Comparison of ENCODE assay signal across 19 cellular contexts in genomic region chr5:159103086-159103485, GRCh38. TPM values are rescaled to one million over a fixed set of nuclear protein-coding genes. Genes with fewer than 3 reads are reported as not detected.
DNase-seq lines count a peak whose midpoint lies in the region; TF ChIP-seq lines count a peak whose summit lies in the region.
"Had no signal": no experiment of that assay in that cellular context is flagged by ENCODE, and none has a peak within 500 bp of the region (broad histone marks: within the 10 kb centered on the region; RNA-seq: fewer than 3 reads in every experiment).

No MANE protein-coding gene starts in this region.

- intact Hi-C loops in uterus (cut with DNase I; ENCODE audit: low total_unique reads) (loop anchor here (5.0 kb wide), 1 partner anchor 406 kb away; no protein-coding TSS in a partner anchor), transverse colon (cut with DNase I; ENCODE audit: low total_unique reads) (loop anchor here (5.0 kb wide), 1 partner anchor 401 kb away; no protein-coding TSS in a partner anchor)

- H3K4me1 ChIP-seq in GM23248 (ENCODE audit: insufficient read depth) (peaks cover 14% of the 10 kb centered on the region), adipocyte (ENCODE audit: control insufficient read depth, insufficient read depth, low read length) (peaks cover 34% of the 10 kb centered on the region), uterus (no peaks in the 10 kb centered on the region), transverse colon (peaks cover 7 to 34% (median 17%) of the 10 kb centered on the region in 4 donors)
- peaks cover 31% of the 10 kb centered on the region for H3K4me1 ChIP-seq in CD8-positive, alpha-beta memory T cell (ENCODE audit: insufficient read depth, low read length)
- H3K4me1 ChIP-seq: BE2C, colonic mucosa, testis had no signal

- CTCF ChIA-PET in CD8-positive, alpha-beta memory T cell (lab: Charles Lee) = no interaction called here

- TF ChIP-seq CTCF in neural cell (IDR thresholded peaks at IDR 0.05; ENCODE audit: poor library complexity, severe bottlenecking) = no peak
- TF ChIP-seq CTCF in uterus (IDR thresholded peaks at IDR 0.05) = no peak
- TF ChIP-seq CTCF in transverse colon (IDR thresholded peaks at IDR 0.05) = no peak

- TF ChIP-seq EP300 in neural cell (conservative IDR thresholded peaks at IDR 0.05; ENCODE audit: poor library complexity, severe bottlenecking) = no peak
- no peak for TF ChIP-seq EP300 in transverse colon (IDR thresholded peaks at IDR 0.05; ENCODE audit: low read depth)

- H3K9ac ChIP-seq in GM23248 (no peak overlapping the region), adipocyte (ENCODE audit: low read length) (peak overlapping the region; percentile 100), neural cell (ENCODE audit: low read length) (no peak overlapping the region)

- H3K79me2 ChIP-seq in GM23248 (ENCODE audit: insufficient read depth) (peaks cover 18% of the 10 kb centered on the region), neural cell (replicated peaks; ENCODE audit: insufficient read depth, low read length) (peaks cover 41% of the 10 kb centered on the region)

- H3K27me3 ChIP-seq in GM23248 (replicated peaks; ENCODE audit: insufficient read depth) (no peaks in the 10 kb centered on the region), adipocyte (replicated peaks; ENCODE audit: control insufficient read depth, insufficient read depth, low read length) (no peaks in the 10 kb centered on the region), neural cell (ENCODE audit: insufficient read depth, low read depth, low read length) (peaks cover 46% of the 10 kb centered on the region), uterus (no peaks in the 10 kb centered on the region), transverse colon (peaks cover 98% of the 10 kb centered on the region)
- H3K27me3 ChIP-seq in CD8-positive, alpha-beta memory T cell (ENCODE audit: insufficient read depth, low read length, poor library complexity, severe bottlenecking) = peaks cover 31% of the 10 kb centered on the region
- H3K27me3 ChIP-seq: BE2C, right atrium auricular region, testis had no signal

- H3K9me3 Mint-ChIP-seq in CD8-positive, alpha-beta memory T cell = no peaks in the 10 kb centered on the region
- H3K9me3 Mint-ChIP-seq: activated naive CD8-positive, alpha-beta T cell treated with anti-CD3 and anti-CD28 coated beads, Interleukin-2, amount 10 ng/mL, durations not matched to agents 7 days and 5 days had no signal

- H3K27ac ChIP-seq in GM23248 (no peak overlapping the region), neural cell (ENCODE audit: low read length) (peak overlapping the region; percentile 21), uterus (peak overlapping the region; percentile 59 to 98), transverse colon (peak overlapping the region in 2 of 4 donors; percentile 17 to 51)
- no peak overlapping the region for H3K27ac ChIP-seq in CD8-positive, alpha-beta memory T cell (ENCODE audit: low read depth, low read length)
- H3K27ac ChIP-seq: colonic mucosa, testis had no signal

- no peaks in the 10 kb centered on the region for H3K9me3 ChIP-seq in GM23248 (ENCODE audit: low read depth)
- H3K9me3 ChIP-seq in adipocyte (ENCODE audit: control insufficient read depth, low read length) = no peaks in the 10 kb centered on the region
- H3K9me3 ChIP-seq in neural cell (ENCODE audit: low read length) = peaks cover 8% of the 10 kb centered on the region
- H3K9me3 ChIP-seq in uterus = no peaks in the 10 kb centered on the region
- no peaks in the 10 kb centered on the region for H3K9me3 ChIP-seq in CD8-positive, alpha-beta memory T cell (ENCODE audit: low read length)
- H3K9me3 ChIP-seq in transverse colon = no peaks in the 10 kb centered on the region
- H3K9me3 ChIP-seq: BE2C, colonic mucosa, right atrium auricular region, testis had no signal

- H3K4me3 ChIP-seq in GM23248 = no peak overlapping the region
- H3K4me3 ChIP-seq in adipocyte (ENCODE audit: low read length) = peak overlapping the region; percentile 100
- peak overlapping the region; percentile 83 for H3K4me3 ChIP-seq in neural cell (ENCODE audit: low read length)
- no peak overlapping the region for H3K4me3 ChIP-seq in uterus
- H3K4me3 ChIP-seq in CD8-positive, alpha-beta memory T cell (ENCODE audit: low read length) = no peak overlapping the region
- no peak overlapping the region for H3K4me3 ChIP-seq in transverse colon
- H3K4me3 ChIP-seq: colonic mucosa, testis had no signal

- H4K20me1 ChIP-seq in GM23248 (ENCODE audit: insufficient read depth) (no peaks in the 10 kb centered on the region), neural cell (ENCODE audit: insufficient read depth) (peaks cover 2% of the 10 kb centered on the region)

- TF ChIP-seq POLR2A in uterus (IDR thresholded peaks at IDR 0.05) (no peak), transverse colon (IDR thresholded peaks at IDR 0.05) (no peak)

- peaks cover 0 to 3% (median 0%) of the 10 kb centered on the region in 3 donors for H3K36me3 Mint-ChIP-seq in CD8-positive, alpha-beta memory T cell
- H3K36me3 Mint-ChIP-seq: activated naive CD8-positive, alpha-beta T cell treated with anti-CD3 and anti-CD28 coated beads, Interleukin-2, amount 10 ng/mL, durations not matched to agents 7 days and 5 days; immature natural killer cell had no signal

- H3K36me3 ChIP-seq in GM23248 (ENCODE audit: low read depth) (no peaks in the 10 kb centered on the region), adipocyte (ENCODE audit: control insufficient read depth, insufficient read depth, low read length, severe bottlenecking) (peaks cover 4% of the 10 kb centered on the region), neural cell (ENCODE audit: insufficient read depth, low read length) (no peaks in the 10 kb centered on the region), uterus (no peaks in the 10 kb centered on the region), transverse colon (no peaks in the 10 kb centered on the region)
- H3K36me3 ChIP-seq in CD8-positive, alpha-beta memory T cell (ENCODE audit: insufficient read depth, low read length) = no peaks in the 10 kb centered on the region
- H3K36me3 ChIP-seq: BE2C, colonic mucosa, right atrium auricular region had no signal

- H3K4me3 Mint-ChIP-seq in CD8-positive, alpha-beta memory T cell = no peak overlapping the region
- H3K4me3 Mint-ChIP-seq: activated naive CD8-positive, alpha-beta T cell treated with anti-CD3 and anti-CD28 coated beads, Interleukin-2, amount 10 ng/mL, durations not matched to agents 7 days and 5 days; immature natural killer cell had no signal

- H3F3A ChIP-seq in GM23248 (ENCODE audit: insufficient read depth) = peaks cover 31% of the 10 kb centered on the region
- H3F3A ChIP-seq in neural cell (ENCODE audit: insufficient read depth, low read length, poor library complexity, severe bottlenecking) = no peaks in the 10 kb centered on the region

- peaks cover 48 to 68% of the 10 kb centered on the region in 2 donors for H3K27me3 Mint-ChIP-seq in CD8-positive, alpha-beta memory T cell

- no peak overlapping the region for H2AFZ ChIP-seq in GM23248
- no peak overlapping the region for H2AFZ ChIP-seq in neural cell (ENCODE audit: low read depth, low read length)

- H3K27ac Mint-ChIP-seq in CD8-positive, alpha-beta memory T cell = no peak overlapping the region
- H3K27ac Mint-ChIP-seq: activated naive CD8-positive, alpha-beta T cell treated with anti-CD3 and anti-CD28 coated beads, Interleukin-2, amount 10 ng/mL, durations not matched to agents 7 days and 5 days; immature natural killer cell had no signal

- H3K9me2 ChIP-seq in GM23248 (ENCODE audit: insufficient read depth) (no peaks in the 10 kb centered on the region), neural cell (ENCODE audit: insufficient read depth, low read length) (no peaks in the 10 kb centered on the region)

- POLR2A ChIA-PET in CD8-positive, alpha-beta memory T cell (lab: Charles Lee) = no interaction called here

- peaks cover 52 to 60% (median 52%) of the 10 kb centered on the region in 3 donors for H3K4me1 Mint-ChIP-seq in CD8-positive, alpha-beta memory T cell

- H3K4me2 ChIP-seq in GM23248 (ENCODE audit: unreplicated experiment) (peak overlapping the region; percentile 31), neural cell (ENCODE audit: low read length) (no peak overlapping the region)

- in situ Hi-C loops in GM23248 (cut with MboI) = loop anchor here (10.0 to 25.0 kb wide), 2 partner anchors 928 to 1091 kb away; no protein-coding TSS in a partner anchor
- in situ Hi-C loops in transverse colon (cut with MboI; ENCODE audit: low pct_ligation_motif_present in 1 of 4, low pct_unique_long_range_greater_than_20kb in 1 of 4, low sequenced_read_pairs in 3 of 4) = loop anchor here (10.0 to 25.0 kb wide), 4 partner anchors 408 to 1016 kb away; no protein-coding TSS in a partner anchor

- DNase-seq in GM23248 = no peak
- DNase-seq in adipocyte (ENCODE audit: low read depth) = no peak
- DNase-seq in uterus = no peak
- no peak for DNase-seq in CD8-positive, alpha-beta memory T cell
- no peak for DNase-seq in retina
- no peak for DNase-seq in transverse colon
- DNase-seq: activated CD8-positive, alpha-beta memory T cell treated with anti-CD3 and anti-CD28 coated beads for 24 hours; activated naive CD8-positive, alpha-beta T cell treated with anti-CD3 and anti-CD28 coated beads, Interleukin-2, amount 10 ng/mL, durations not matched to agents 7 days and 5 days; activated T-cell treated with anti-CD3 and anti-CD28 coated beads, Interleukin-2, amount 50 U/mL, for 48 hours; BE2C; Calu3; colonic mucosa; immature natural killer cell; NCI-H2171; nucleus accumbens; stimulated activated CD4-positive, alpha-beta T cell treated with anti-CD3 and anti-CD28 coated beads, Interleukin-12 subunit alpha, Interleukin-12 subunit beta, amount 100 ng/mL, for 4 hours; testis had no signal

- no peak for TF ChIP-seq RAD21 in neural cell (conservative IDR thresholded peaks at IDR 0.05)

TF ChIP-seq in neural cell, 6 proteins besides CTCF, POLR2A, EP300 and RAD21 (continues in another document):
- TF ChIP-seq MXI1 (conservative IDR thresholded peaks at IDR 0.05; ENCODE audit: poor library complexity, severe bottlenecking) = no peak

RNA-seq across cellular contexts. Expression of gene EBF1, which starts 3.4 kb away (rescaled TPM):
- 9.7 and 16.7 TPM in 2 replicates for total RNA-seq in GM23248 (2014; rRNA removed; shearing (Covaris generic))
- polyA plus RNA-seq in GM23248 (2016; fragmentation: Nextera tagmentation; extraction: Ambion mirVana) = 27.5 and 32.1 TPM in 2 replicates
- 96.7 and 114 TPM in 2 replicates for polyA plus RNA-seq in neural cell
- polyA minus RNA-seq in neural cell = 267 and 323 TPM in 2 replicates
- total RNA-seq in uterus = 10 to 100 TPM; 16.2 to 82.6 (median 29.2) TPM
- total RNA-seq in CD8-positive, alpha-beta memory T cell = under 1 TPM in 1 of 2 experiments, not detected in 1; 0.18 TPM
- not detected for polyA plus RNA-seq in CD8-positive, alpha-beta memory T cell
- 10 to 100 TPM in 2 of 4 donors, 1 to 10 TPM in 2; 5.3 to 23.6 (median 10.1) TPM for total RNA-seq in transverse colon
- total RNA-seq: Calu3 had no signal
- polyA plus RNA-seq: immature natural killer cell had no signal

Comparison
In these comparisons a context has a peak if more than half of its experiments do, and no peak if none do; other contexts are left out.
1. H3K27ac ChIP-seq: peak in neural cell (single experiment) and uterus (2 of 2); none in GM23248 (single experiment) and CD8-positive, alpha-beta memory T cell (single experiment).
2. H3K4me3 ChIP-seq: peak in adipocyte (single experiment) and neural cell (single experiment); none in GM23248 (single experiment), uterus (0 of 2), CD8-positive, alpha-beta memory T cell (single experiment) and transverse colon (0 of 4).